ENCODE assay signal across 8 cellular contexts in genomic region chrX:71095555-71095970, GRCh38. TPM values are rescaled to one million over a fixed set of nuclear protein-coding genes. Genes with fewer than 3 reads are reported as not detected.
DNase-seq lines count a peak whose midpoint lies in the region; ATAC-seq lines count a peak whose summit lies in the region.

Gene FOXO4, plus strand, starts transcription at chrX:71095851. Its CDS starts 678 bp downstream, at chrX:71096529.

- intact Hi-C loops in sciatic nerve (cut with DNase I), result no loop called here

- DNase-seq in NCI-H2029 treated with DMSO at 0.1 percent for 48 hours (lab: John Stamatoyannopoulos, UW), result peak; percentile 30
- peak; percentile 85 for DNase-seq in T-helper 9 cell
- peak; percentile 92 for DNase-seq in astrocyte of the hippocampus (ENCODE audit: low read depth, low spot score)
- DNase-seq in hypothalamus (lab: John Stamatoyannopoulos, UW), result peak; percentile 19 to 93 (median 79)
- DNase-seq in sciatic nerve (ENCODE audit: low spot score), result peak; percentile 94
- no peak for DNase-seq in OCI-M2 (lab: John Stamatoyannopoulos, UW; ENCODE audit: unreplicated experiment)

- ATAC-seq in GM18502 (IDR thresholded peaks at IDR 0.05; ENCODE audit: poor library complexity, unreplicated experiment), result peak; percentile 76
- ATAC-seq in HG02981 (IDR thresholded peaks at IDR 0.05; ENCODE audit: unreplicated experiment), result peak; percentile 95
- ATAC-seq in sciatic nerve, result peak; percentile 95

RNA-seq across cellular contexts. Expression of gene FOXO4, which starts in this region (rescaled TPM):
- total RNA-seq in sciatic nerve, result 61.6 TPM
